ENCODE assay signal across 10 cellular contexts in genomic region chr2:97267411-97268074, GRCh38.
DNase-seq lines count a peak whose midpoint lies in the region; ATAC-seq, FAIRE-seq and TF ChIP-seq lines count a peak whose summit lies in the region.
"Had no signal": no experiment of that assay in that cellular context is flagged by ENCODE, and none has a peak within 500 bp of the region (broad histone marks: within the 10 kb centered on the region; RNA-seq: fewer than 3 reads in every experiment).

No MANE protein-coding gene starts in this region.

- H3K27me3 ChIP-seq in testis, result no peaks in the 10 kb centered on the region

- no peaks in the 10 kb centered on the region for H3K27me3 Mint-ChIP-seq in activated CD8-positive, alpha-beta memory T cell treated with anti-CD3 and anti-CD28 coated beads, Interleukin-2, amount 10 ng/mL, durations not matched to agents 7 days and 5 days
- H3K27me3 Mint-ChIP-seq: naive thymus-derived CD8-positive, alpha-beta T cell had no signal

- H3K4me1 Mint-ChIP-seq in activated CD8-positive, alpha-beta memory T cell treated with anti-CD3 and anti-CD28 coated beads, Interleukin-2, amount 10 ng/mL, durations not matched to agents 7 days and 5 days, result no peaks in the 10 kb centered on the region
- H3K4me1 Mint-ChIP-seq: naive thymus-derived CD8-positive, alpha-beta T cell had no signal

- H3K4me1 ChIP-seq in kidney (ENCODE audit: control insufficient read depth in 1 of 2, insufficient read depth in 1 of 2, low read depth in 1 of 2, low read length in 2 of 2), result no peaks in the 10 kb centered on the region
- no peaks in the 10 kb centered on the region for H3K4me1 ChIP-seq in testis

- H3K4me3 ChIP-seq in kidney (ENCODE audit: low read length in 2 of 2) (no peak overlapping the region), testis (no peak overlapping the region)

- 91% methylated on average over 10 of the region's 10 CpGs for WGBS in testis, 2 donors

- TF ChIP-seq CTCF in kidney (IDR thresholded peaks at IDR 0.05; ENCODE audit: borderline replicate concordance, extremely low read depth, insufficient read depth) (no peak), testis (IDR thresholded peaks at IDR 0.05) (no peak)

- CTCF ChIA-PET in activated CD8-positive, alpha-beta memory T cell treated with anti-CD3 and anti-CD28 coated beads, Interleukin-2, amount 10 ng/mL, durations not matched to agents 7 days and 5 days (lab: Charles Lee), result no interaction called here

- H3K36me3 ChIP-seq in kidney (ENCODE audit: control insufficient read depth in 1 of 2, insufficient read depth in 2 of 2, low read length in 2 of 2), result no peaks in the 10 kb centered on the region
- H3K36me3 ChIP-seq in testis (ENCODE audit: low read depth, missing control alignments), result no peaks in the 10 kb centered on the region

- peaks cover 11% of the 10 kb centered on the region for H3K36me3 Mint-ChIP-seq in activated CD8-positive, alpha-beta memory T cell treated with anti-CD3 and anti-CD28 coated beads, Interleukin-2, amount 10 ng/mL, durations not matched to agents 7 days and 5 days

- H3K9me3 Mint-ChIP-seq in activated CD8-positive, alpha-beta memory T cell treated with anti-CD3 and anti-CD28 coated beads, Interleukin-2, amount 10 ng/mL, durations not matched to agents 7 days and 5 days (ENCODE audit: low read depth), result no peaks in the 10 kb centered on the region

- TF ChIP-seq POLR2A in testis (IDR thresholded peaks at IDR 0.05), result no peak

- intact Hi-C loops in kidney (cut with DNase I) (no loop called here), testis (cut with DNase I; ENCODE audit: low total_unique reads) (no loop called here)

- no peak overlapping the region for H3K9ac ChIP-seq in kidney (ENCODE audit: low read length in 2 of 2)

- H3K27ac Mint-ChIP-seq in activated CD8-positive, alpha-beta memory T cell treated with anti-CD3 and anti-CD28 coated beads, Interleukin-2, amount 10 ng/mL, durations not matched to agents 7 days and 5 days, result no peak overlapping the region

- H3K9me3 ChIP-seq in kidney (ENCODE audit: control insufficient read depth in 1 of 2, low read length in 2 of 2) (no peaks in the 10 kb centered on the region), testis (no peaks in the 10 kb centered on the region)

- FAIRE-seq in kidney (lab: Jason Lieb, UNC), result no peak
- FAIRE-seq: frontal cortex had no signal

- peak; percentile 0 to 1 for DNase-seq in activated CD4-positive, alpha-beta T cell treated with anti-CD3 and anti-CD28 coated beads for 4 hours
- DNase-seq in activated CD4-positive, alpha-beta T cell treated with anti-CD3 and anti-CD28 coated beads for 48 hours, result no peak
- peak; percentile 40 for DNase-seq in activated CD8-positive, alpha-beta memory T cell treated with anti-CD3 and anti-CD28 coated beads, Interleukin-2, amount 10 ng/mL, durations not matched to agents 7 days and 5 days
- DNase-seq in kidney, result peak; percentile 61
- peak; percentile 12 for DNase-seq in testis
- no peak for DNase-seq in HUDEP-2 (lab: John Stamatoyannopoulos, UW; ENCODE audit: unreplicated experiment in 76 of 76)
- no peak for DNase-seq in NAMALWA (ENCODE audit: low spot score)

- no peak overlapping the region for H3K4me3 Mint-ChIP-seq in activated CD8-positive, alpha-beta memory T cell treated with anti-CD3 and anti-CD28 coated beads, Interleukin-2, amount 10 ng/mL, durations not matched to agents 7 days and 5 days
- H3K4me3 Mint-ChIP-seq: naive thymus-derived CD8-positive, alpha-beta T cell had no signal

- no peak for ATAC-seq in activated CD8-positive, alpha-beta memory T cell treated with anti-CD3 and anti-CD28 coated beads, Interleukin-2, amount 10 ng/mL, durations not matched to agents 7 days and 5 days
- no peak for ATAC-seq in HG03025 (IDR thresholded peaks at IDR 0.05; ENCODE audit: low FRiP score, unreplicated experiment)
- ATAC-seq: naive thymus-derived CD8-positive, alpha-beta T cell had no signal

- no peak overlapping the region for H3K27ac ChIP-seq in kidney (ENCODE audit: low read depth in 2 of 2, low read length in 2 of 2)
- H3K27ac ChIP-seq in testis, result no peak overlapping the region

Comparison
In these comparisons a context has a peak if more than half of its experiments do, and no peak if none do; other contexts are left out.
1. DNase-seq: peak in activated CD4-positive, alpha-beta T cell treated with anti-CD3 and anti-CD28 coated beads for 4 hours (2 of 2), activated CD8-positive, alpha-beta memory T cell treated with anti-CD3 and anti-CD28 coated beads, Interleukin-2, amount 10 ng/mL, durations not matched to agents 7 days and 5 days (single experiment), kidney (single experiment) and testis (single experiment); none in activated CD4-positive, alpha-beta T cell treated with anti-CD3 and anti-CD28 coated beads for 48 hours (single experiment), HUDEP-2 (0 of 76) and NAMALWA (single experiment).